Comparison of ENCODE assay signal across 21 cellular contexts in genomic region chr3:102255736-102256135, GRCh38.
"Had no signal": no experiment of that assay in that cellular context is flagged by ENCODE, and none has a peak within 500 bp of the region (broad histone marks: within the 10 kb centered on the region; RNA-seq: fewer than 3 reads in every experiment).

No MANE protein-coding gene starts in this region.

- H3K9ac ChIP-seq: parathyroid adenoma had no signal

- H3K27ac ChIP-seq: dorsolateral prefrontal cortex, esophagus squamous epithelium, gastroesophageal sphincter, parathyroid adenoma, prostate gland, right lobe of liver, spleen, testis, tibial nerve had no signal

- H3K4me1 ChIP-seq: esophagus squamous epithelium, gastroesophageal sphincter, parathyroid adenoma, prostate gland, right lobe of liver, spleen, testis had no signal

- DNase-seq: cortex of kidney; dorsolateral prefrontal cortex; effector memory CD8-positive, alpha-beta T cell; esophagus squamous epithelium; glutamatergic neuron; immature natural killer cell; left colon; left ventricle myocardium superior; naive thymus-derived CD4-positive, alpha-beta T cell; nephron progenitor cell; right lobe of liver; spleen; stimulated activated CD4-positive, alpha-beta T cell treated with anti-CD3 and anti-CD28 coated beads, Interleukin-15, amount 100 ng/mL, for 24 hours; stimulated activated CD4-positive, alpha-beta T cell treated with anti-CD3 and anti-CD28 coated beads, Interleukin-1b, Interleukin-23, amount 100 ng/mL, for 48 hours; stimulated activated CD4-positive, alpha-beta T cell treated with anti-CD3 and anti-CD28 coated beads, Interleukin-4, amount 100 ng/mL, for 24 hours; testis had no signal

- H3K79me2 ChIP-seq: parathyroid adenoma had no signal

- ATAC-seq: effector memory CD8-positive, alpha-beta T cell; gastroesophageal sphincter; left colon; left ventricle myocardium superior; naive thymus-derived CD4-positive, alpha-beta T cell; right lobe of liver; stimulated activated memory B cell treated with anti-CD40 and anti-IgM and Interleukin-4, amounts not matched to agents 10 μg/mL and 1 μg/mL and 100 μg/mL, for 72 hours had no signal

- H3K9me3 ChIP-seq: esophagus squamous epithelium, gastroesophageal sphincter, prostate gland, right lobe of liver, spleen, testis, tibial nerve had no signal

- H2AFZ ChIP-seq: parathyroid adenoma had no signal

- H3K27me3 ChIP-seq: esophagus squamous epithelium, gastroesophageal sphincter, right lobe of liver, testis, tibial nerve had no signal

- H3K4me3 ChIP-seq: dorsolateral prefrontal cortex, esophagus squamous epithelium, gastroesophageal sphincter, prostate gland, right lobe of liver, spleen, testis, tibial nerve had no signal

- H3K36me3 ChIP-seq: esophagus squamous epithelium, gastroesophageal sphincter, prostate gland, right lobe of liver, spleen, tibial nerve had no signal
